In the genomic region with DNA sequence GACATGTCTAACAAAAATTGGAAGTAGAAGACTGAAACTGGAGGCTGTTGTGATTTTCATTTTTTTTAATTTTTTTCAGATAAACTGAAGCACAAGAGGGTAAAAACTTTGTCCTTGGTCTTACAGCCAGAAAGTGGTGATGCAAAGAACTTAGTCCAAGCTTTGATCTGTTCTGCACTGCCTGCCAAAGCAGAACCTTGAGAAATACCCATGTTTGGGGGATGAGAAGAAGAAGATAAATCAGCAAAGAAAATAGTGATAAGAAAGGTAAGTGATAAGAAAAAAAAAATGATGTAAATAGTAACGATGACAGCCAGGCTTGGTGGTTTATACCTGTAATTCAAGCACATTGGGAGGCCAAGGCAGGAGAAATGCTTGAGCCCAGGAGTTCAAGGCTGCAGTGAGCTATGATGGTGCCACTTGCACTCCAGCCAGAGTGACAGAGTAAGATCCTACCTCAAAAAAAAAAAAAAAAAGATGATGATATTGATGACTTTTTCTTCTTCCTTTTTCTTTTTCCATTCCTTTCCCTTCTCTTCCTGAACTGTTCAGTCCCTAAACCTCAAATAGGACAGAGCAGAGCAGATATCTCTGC, we compare ENCODE assay signal across 34 cellular contexts. TPM values are rescaled to one million over a fixed set of nuclear protein-coding genes. Genes with fewer than 3 reads are reported as not detected.
"Had no signal": no experiment of that assay in that cellular context is flagged by ENCODE, and none has a peak within 500 bp of the region (broad histone marks: within the 10 kb centered on the region; RNA-seq: fewer than 3 reads in every experiment).

No MANE protein-coding gene starts in this region.

- DNase-seq: activated effector memory CD4-positive, alpha-beta T cell treated with anti-CD3 and anti-CD28 coated beads, Interleukin-2, amount 50 U/mL, for 16 hours; activated effector memory CD4-positive, alpha-beta T cell treated with Interleukin-2 at 50 U/mL for 16 hours; activated gamma-delta T cell; activated gamma-delta T cell treated with Interleukin-2 at 50 U/mL for 16 hours; activated naive CD4-positive, alpha-beta T cell; activated naive CD4-positive, alpha-beta T cell treated with anti-CD3 and anti-CD28 coated beads for 36 hours; activated naive CD4-positive, alpha-beta T cell treated with anti-CD3 and anti-CD28 coated beads, Interleukin-2, amount 10 ng/mL, durations not matched to agents 7 days and 5 days; activated naive CD4-positive, alpha-beta T cell treated with anti-CD3 and anti-CD28 coated beads, Interleukin-2, amount 50 U/mL, for 16 hours; activated naive CD4-positive, alpha-beta T cell treated with Interleukin-2 at 50 U/mL for 16 hours; activated naive CD8-positive, alpha-beta T cell treated with anti-CD3 and anti-CD28 coated beads for 36 hours; activated naive CD8-positive, alpha-beta T cell treated with anti-CD3 and anti-CD28 coated beads, Interleukin-2, amount 10 ng/mL, durations not matched to agents 7 days and 5 days; activated naive CD8-positive, alpha-beta T cell treated with anti-CD3 and anti-CD28 coated beads, Interleukin-2, amount 50 U/mL, for 24 hours; activated T-cell treated with anti-CD3 and anti-CD28 coated beads, Interleukin-2, amount 50 U/mL, for 1 hour; activated T-cell treated with anti-CD3 and anti-CD28 coated beads, Interleukin-2, amount 50 U/mL, for 24 hours; activated T-cell treated with anti-CD3 and anti-CD28 coated beads, Interleukin-2, amount 50 U/mL, for 4 hours; activated T-cell treated with anti-CD3 and anti-CD28 coated beads, Interleukin-2, amount 50 U/mL, for 48 hours; activated T-cell treated with anti-CD3 and anti-CD28 coated beads, Interleukin-2, amount 50 U/mL, for 72 hours; amniotic stem cell; amygdala; anterior cingulate cortex; aorta; body of pancreas; brain microvascular endothelial cell; caudate nucleus; central memory CD4-positive, alpha-beta T cell; cerebellar nuclear complex had no signal

- H3K9me3 ChIP-seq: ascending aorta, body of pancreas, breast epithelium had no signal

- H3K27ac ChIP-seq: ascending aorta, body of pancreas, brain microvascular endothelial cell, breast epithelium, cardiac muscle cell had no signal

- H3K4me3 ChIP-seq: ascending aorta, body of pancreas, breast epithelium, cardiac muscle cell had no signal

- ATAC-seq: activated naive CD4-positive, alpha-beta T cell treated with anti-CD3 and anti-CD28 coated beads, Interleukin-2, amount 50 U/mL, for 72 hours; activated naive CD8-positive, alpha-beta T cell treated with anti-CD3 and anti-CD28 coated beads, Interleukin-2, amount 50 U/mL, for 24 hours; activated T-cell treated with anti-CD3 and anti-CD28 coated beads, Interleukin-2, amount 50 U/mL, for 4 hours; activated T-cell treated with anti-CD3 and anti-CD28 coated beads, Interleukin-2, amount 50 U/mL, for 72 hours; activated T-helper 17 cell treated with anti-CD3 and anti-CD28 coated beads, Interleukin-2, amount 50 U/mL, for 72 hours; body of pancreas had no signal

- H3K27me3 ChIP-seq: ascending aorta, body of pancreas, brain microvascular endothelial cell, breast epithelium, cardiac muscle cell had no signal

- H3K4me1 ChIP-seq: ascending aorta, body of pancreas, breast epithelium had no signal

- H3K36me3 ChIP-seq: ascending aorta, brain microvascular endothelial cell, breast epithelium, cardiac muscle cell had no signal

RNA-seq across cellular contexts. Expression of a gene that starts 14.6 kb away (rescaled TPM):
- total RNA-seq: activated naive CD4-positive, alpha-beta T cell treated with anti-CD3 and anti-CD28 coated beads for 36 hours; activated naive CD4-positive, alpha-beta T cell treated with anti-CD3 and anti-CD28 coated beads, Interleukin-2, amount 50 U/mL, for 72 hours; activated naive CD8-positive, alpha-beta T cell treated with anti-CD3 and anti-CD28 coated beads for 36 hours; activated naive CD8-positive, alpha-beta T cell treated with anti-CD3 and anti-CD28 coated beads, Interleukin-2, amount 10 ng/mL, durations not matched to agents 7 days and 5 days; activated T-cell treated with anti-CD3 and anti-CD28 coated beads, Interleukin-2, amount 50 U/mL, for 72 hours; activated T-helper 1 cell treated with anti-CD3 and anti-CD28 coated beads, Interleukin-12 subunit alpha, Interleukin-12 subunit beta, Interleukin-2, Interleukin-4 antibody, amounts not matched to agents 30 ng/mL and 10 ng/mL and 1 ng/mL, durations not matched to agents 14 hours and 24 hours and 36 hours; activated T-helper 2 cell treated with anti-CD3 and anti-CD28 coated beads, Interferon-gamma antibody, Interleukin-2, Interleukin-4, amounts not matched to agents 10 μg/mL and 5 μg/mL and 100 μg/mL, durations not matched to agents 14 hours and 24 hours and 36 hours; astrocyte had no signal
